8 cellular contexts compared by ENCODE assay signal in the genomic region with DNA sequence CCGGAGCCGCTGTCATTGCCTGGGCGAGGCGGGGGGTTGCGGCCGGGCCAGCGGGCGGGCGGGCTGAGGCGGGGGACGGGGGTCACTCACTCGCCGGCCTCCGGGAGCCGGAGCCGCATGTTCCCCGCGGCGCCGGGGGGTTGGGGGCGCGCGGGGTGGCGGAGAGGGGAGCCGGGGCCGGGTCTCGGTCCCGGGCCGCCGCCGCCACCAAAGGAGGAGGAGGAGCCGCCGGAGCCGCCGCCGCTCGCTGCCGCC. TPM values are rescaled to one million over a fixed set of nuclear protein-coding genes. Genes with fewer than 3 reads are reported as not detected.
DNase-seq lines count a peak whose midpoint lies in the region; ATAC-seq, FAIRE-seq and TF ChIP-seq lines count a peak whose summit lies in the region.

No MANE protein-coding gene starts in this region.

- no peak for TF ChIP-seq POLR2A in suprapubic skin (IDR thresholded peaks at IDR 0.05)

- H3K27ac Mint-ChIP-seq in activated CD4-positive, alpha-beta T cell treated with anti-CD3 and anti-CD28 coated beads for 36 hours, result no peak overlapping the region

- no peak for DNase-seq in activated CD4-positive, alpha-beta T cell treated with anti-CD3 and anti-CD28 coated beads for 36 hours
- no peak for DNase-seq in activated CD4-positive, alpha-beta T cell treated with anti-CD3 and anti-CD28 coated beads for 1 hour
- no peak for DNase-seq in adipocyte (ENCODE audit: low read depth)
- no peak for DNase-seq in suprapubic skin (ENCODE audit: low spot score in 2 of 2)
- DNase-seq in GM20000 (ENCODE audit: low spot score), result no peak
- DNase-seq in OCI-M1 (lab: John Stamatoyannopoulos, UW), result no peak
- DNase-seq in GM19239 (ENCODE audit: insufficient read length, low spot score), result no peak

- H3K27ac ChIP-seq in liver (ENCODE audit: low read depth in 1 of 2, low read length in 2 of 2), result peak overlapping the region; percentile 37 to 70
- peak overlapping the region; percentile 94 for H3K27ac ChIP-seq in suprapubic skin

- H3K9ac ChIP-seq in adipocyte (ENCODE audit: low read length) (peak overlapping the region; percentile 99), liver (ENCODE audit: low read depth in 1 of 2, low read length in 2 of 2) (peak overlapping the region; percentile 75 to 87)

- TF ChIP-seq CTCF in liver (IDR thresholded peaks at IDR 0.05; ENCODE audit: low read depth, low read length, missing input control) (no peak), suprapubic skin (IDR thresholded peaks at IDR 0.05) (no peak), GM20000 (IDR thresholded peaks at IDR 0.05; ENCODE audit: extremely low read depth, missing control alignments) (no peak)

- H3K27me3 Mint-ChIP-seq in activated CD4-positive, alpha-beta T cell treated with anti-CD3 and anti-CD28 coated beads for 36 hours, result no peaks in the 10 kb centered on the region

- H3K4me3 ChIP-seq in adipocyte (ENCODE audit: low read length), result peak overlapping the region; percentile 97
- peak overlapping the region; percentile 91 to 99 (median 97) for H3K4me3 ChIP-seq in liver (ENCODE audit: low read depth in 1 of 3, low read length in 3 of 3)
- H3K4me3 ChIP-seq in suprapubic skin, result peak overlapping the region; percentile 100

- FAIRE-seq in GM19239 (lab: Jason Lieb, UNC), result no peak

- peak overlapping the region; percentile 87 for H3K4me3 Mint-ChIP-seq in activated CD4-positive, alpha-beta T cell treated with anti-CD3 and anti-CD28 coated beads for 36 hours

- intact Hi-C loops in activated CD4-positive, alpha-beta T cell treated with anti-CD3 and anti-CD28 coated beads for 36 hours (cut with DNase I, micrococcal nuclease), result loop anchor here (1.0 to 5.0 kb wide), 15 partner anchors 32 to 792 kb away; partner anchors contain the start of genes C19orf44 (in 2 of the 2), CALR3 (in 2 of the 2), CHERP (in 2 of the 2) and SLC35E1 (in 2 of the 2)

- peaks cover 46% of the 10 kb centered on the region for H3K36me3 Mint-ChIP-seq in activated CD4-positive, alpha-beta T cell treated with anti-CD3 and anti-CD28 coated beads for 36 hours (ENCODE audit: low read depth)

- H3K4me1 ChIP-seq in adipocyte (ENCODE audit: control insufficient read depth, insufficient read depth, low read length) (peaks cover 21% of the 10 kb centered on the region), liver (ENCODE audit: control insufficient read depth in 4 of 4, insufficient read depth in 4 of 4, low read length in 3 of 4) (peaks cover 6 to 48% (median 32%) of the 10 kb centered on the region in 4 donors), suprapubic skin (peaks cover 34% of the 10 kb centered on the region)

- H3K27me3 ChIP-seq in adipocyte (replicated peaks; ENCODE audit: control insufficient read depth, insufficient read depth, low read length), result no peaks in the 10 kb centered on the region
- H3K27me3 ChIP-seq in liver (ENCODE audit: control insufficient read depth in 4 of 4, insufficient read depth in 4 of 4, low read length in 3 of 4), result no peaks in the 10 kb centered on the region
- H3K27me3 ChIP-seq in suprapubic skin, result no peaks in the 10 kb centered on the region

- H3K9me3 ChIP-seq in adipocyte (ENCODE audit: control insufficient read depth, low read length) (no peaks in the 10 kb centered on the region), liver (ENCODE audit: control insufficient read depth in 4 of 4, low read length in 3 of 4) (no peaks in the 10 kb centered on the region), suprapubic skin (no peaks in the 10 kb centered on the region)

- POLR2A ChIA-PET in activated CD4-positive, alpha-beta T cell treated with anti-CD3 and anti-CD28 coated beads for 36 hours (lab: Charles Lee), result interaction anchor here (0.6 to 3.4 kb wide), 5 partner anchors 40 to 88 kb away, joined by 3 to 28 read pairs (median 5); no protein-coding TSS in a partner anchor

- CTCF ChIA-PET in activated CD4-positive, alpha-beta T cell treated with anti-CD3 and anti-CD28 coated beads for 36 hours (lab: Charles Lee), result interaction anchor here (1.1 to 1.4 kb wide), 2 partner anchors 46 to 55 kb away, joined by 4 read pairs; no protein-coding TSS in a partner anchor

- H3K9me3 Mint-ChIP-seq in activated CD4-positive, alpha-beta T cell treated with anti-CD3 and anti-CD28 coated beads for 36 hours (ENCODE audit: low read depth), result no peaks in the 10 kb centered on the region

- no peak for ATAC-seq in activated CD4-positive, alpha-beta T cell treated with anti-CD3 and anti-CD28 coated beads for 36 hours

- H3K36me3 ChIP-seq in adipocyte (ENCODE audit: control insufficient read depth, insufficient read depth, low read length, severe bottlenecking) (peaks cover 25% of the 10 kb centered on the region), liver (ENCODE audit: control insufficient read depth in 4 of 4, insufficient read depth in 3 of 4, low read depth in 1 of 4, low read length in 3 of 4) (peaks cover 0 to 11% (median 4%) of the 10 kb centered on the region in 4 donors), suprapubic skin (peaks cover 27% of the 10 kb centered on the region)

- no peak for TF ChIP-seq RAD21 in liver (IDR thresholded peaks at IDR 0.05)

- peaks cover 43% of the 10 kb centered on the region for H3K4me1 Mint-ChIP-seq in activated CD4-positive, alpha-beta T cell treated with anti-CD3 and anti-CD28 coated beads for 36 hours

- TF ChIP-seq EP300 in suprapubic skin (IDR thresholded peaks at IDR 0.05), result no peak

- WGBS in liver, result under 1% methylated on average over 38 of the region's 38 CpGs
- WGBS in suprapubic skin, result no CpG with 5 or more reads among the region's 38 CpGs

TF ChIP-seq in liver, 16 proteins besides CTCF, POLR2A, EP300 and RAD21:
- TF ChIP-seq ATF3 (IDR thresholded peaks at IDR 0.05) (no peak), SP1 (IDR thresholded peaks at IDR 0.05) (no peak)
- TF ChIP-seq, protein P1, sequence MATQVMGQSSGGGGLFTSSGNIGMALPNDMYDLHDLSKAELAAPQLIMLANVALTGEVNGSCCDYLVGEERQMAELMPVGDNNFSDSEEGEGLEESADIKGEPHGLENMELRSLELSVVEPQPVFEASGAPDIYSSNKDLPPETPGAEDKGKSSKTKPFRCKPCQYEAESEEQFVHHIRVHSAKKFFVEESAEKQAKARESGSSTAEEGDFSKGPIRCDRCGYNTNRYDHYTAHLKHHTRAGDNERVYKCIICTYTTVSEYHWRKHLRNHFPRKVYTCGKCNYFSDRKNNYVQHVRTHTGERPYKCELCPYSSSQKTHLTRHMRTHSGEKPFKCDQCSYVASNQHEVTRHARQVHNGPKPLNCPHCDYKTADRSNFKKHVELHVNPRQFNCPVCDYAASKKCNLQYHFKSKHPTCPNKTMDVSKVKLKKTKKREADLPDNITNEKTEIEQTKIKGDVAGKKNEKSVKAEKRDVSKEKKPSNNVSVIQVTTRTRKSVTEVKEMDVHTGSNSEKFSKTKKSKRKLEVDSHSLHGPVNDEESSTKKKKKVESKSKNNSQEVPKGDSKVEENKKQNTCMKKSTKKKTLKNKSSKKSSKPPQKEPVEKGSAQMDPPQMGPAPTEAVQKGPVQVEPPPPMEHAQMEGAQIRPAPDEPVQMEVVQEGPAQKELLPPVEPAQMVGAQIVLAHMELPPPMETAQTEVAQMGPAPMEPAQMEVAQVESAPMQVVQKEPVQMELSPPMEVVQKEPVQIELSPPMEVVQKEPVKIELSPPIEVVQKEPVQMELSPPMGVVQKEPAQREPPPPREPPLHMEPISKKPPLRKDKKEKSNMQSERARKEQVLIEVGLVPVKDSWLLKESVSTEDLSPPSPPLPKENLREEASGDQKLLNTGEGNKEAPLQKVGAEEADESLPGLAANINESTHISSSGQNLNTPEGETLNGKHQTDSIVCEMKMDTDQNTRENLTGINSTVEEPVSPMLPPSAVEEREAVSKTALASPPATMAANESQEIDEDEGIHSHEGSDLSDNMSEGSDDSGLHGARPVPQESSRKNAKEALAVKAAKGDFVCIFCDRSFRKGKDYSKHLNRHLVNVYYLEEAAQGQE (IDR thresholded peaks at IDR 0.05), result no peak

RNA-seq across cellular contexts. Expression of gene MED26, which starts 0.1 kb away (rescaled TPM):
- total RNA-seq in activated CD4-positive, alpha-beta T cell treated with anti-CD3 and anti-CD28 coated beads for 36 hours, result 10 to 100 TPM; 13.6 to 14.5 TPM
- 1 to 10 TPM; 3.4 to 3.8 TPM for total RNA-seq in liver
- polyA plus RNA-seq in liver, result 1 to 10 TPM; 1.5 to 3.0 TPM
- 10 to 100 TPM; 13.1 to 15.4 (median 14.6) TPM for total RNA-seq in suprapubic skin

RNA-seq across cellular contexts. Expression of gene SMIM7, which starts 32.1 kb away (rescaled TPM):
- total RNA-seq in activated CD4-positive, alpha-beta T cell treated with anti-CD3 and anti-CD28 coated beads for 36 hours, result 10 to 100 TPM; 46.5 to 52.2 TPM
- total RNA-seq in liver (10 to 100 TPM; 35.2 to 50.1 TPM), suprapubic skin (100 to 1,000 TPM in 2 of 4 donors, 10 to 100 TPM in 2; 77.3 to 121 (median 98.8) TPM)
- polyA plus RNA-seq in liver, result 10 to 100 TPM; 43.6 to 81.8 TPM

RNA-seq across cellular contexts. Expression of gene TMEM38A, which starts 33.1 kb away (rescaled TPM):
- total RNA-seq in activated CD4-positive, alpha-beta T cell treated with anti-CD3 and anti-CD28 coated beads for 36 hours, result 1 to 10 TPM in 1 of 2 experiments, under 1 TPM in 1; 0.89 to 1.2 TPM
- total RNA-seq in liver (1 to 10 TPM; 3.1 to 3.8 TPM), suprapubic skin (1 to 10 TPM; 2.3 to 2.8 (median 2.7) TPM)
- 1 to 10 TPM; 4.1 to 6.2 TPM for polyA plus RNA-seq in liver

RNA-seq across cellular contexts. Expression of gene SLC35E1, which starts 55.6 kb away (rescaled TPM):
- 10 to 100 TPM; 51.5 to 72.1 TPM for total RNA-seq in activated CD4-positive, alpha-beta T cell treated with anti-CD3 and anti-CD28 coated beads for 36 hours
- 10 to 100 TPM; 12.1 to 20.5 TPM for total RNA-seq in liver
- polyA plus RNA-seq in liver, result 10 to 100 TPM; 11.2 to 12.1 TPM
- total RNA-seq in suprapubic skin, result 10 to 100 TPM; 49.8 to 64.8 (median 56.3) TPM
